Comparison of ENCODE assay signal across 5 cellular contexts in the genomic region with DNA sequence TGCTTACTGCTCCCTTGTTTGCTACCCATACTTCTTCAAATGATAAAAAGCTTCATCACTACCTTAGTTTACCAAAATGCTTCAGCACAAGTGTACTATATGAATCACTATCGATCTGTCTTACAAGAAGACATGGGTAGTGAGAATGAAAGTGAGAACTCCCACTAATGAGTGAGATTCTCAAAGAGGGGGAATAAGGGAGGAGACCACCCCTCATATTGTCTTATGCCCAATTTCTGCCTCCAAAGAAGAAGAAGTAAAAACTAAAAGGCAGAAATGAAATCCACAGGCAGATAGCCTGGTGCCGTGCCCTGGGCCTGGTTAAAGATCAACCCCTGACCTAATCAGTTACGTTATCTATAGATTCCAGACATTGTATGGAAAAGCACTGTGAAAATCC. TPM values are rescaled to one million over a fixed set of nuclear protein-coding genes. Genes with fewer than 3 reads are reported as not detected.
"Had no signal": no experiment of that assay in that cellular context is flagged by ENCODE, and none has a peak within 500 bp of the region (broad histone marks: within the 10 kb centered on the region; RNA-seq: fewer than 3 reads in every experiment).

No MANE protein-coding gene starts in this region.

RNA-seq across cellular contexts. Expression of a gene that starts 29.8 kb away (rescaled TPM):
- total RNA-seq: HepG2, HT-29, HT1080 had no signal
- polyA plus RNA-seq: HepG2, IMR-90 had no signal

RNA-seq across cellular contexts. Expression of a gene that starts 52.9 kb away (rescaled TPM):
- total RNA-seq: HepG2, HT-29, HT1080, IMR-90 had no signal
- polyA plus RNA-seq: HepG2, IgD-negative memory B cell, IMR-90 had no signal

RNA-seq across cellular contexts. Expression of a gene that starts 59.1 kb away (rescaled TPM):
- total RNA-seq: HT-29 had no signal
- polyA plus RNA-seq: HepG2 had no signal
